ENCODE assay signal across 12 cellular contexts in the genomic region with DNA sequence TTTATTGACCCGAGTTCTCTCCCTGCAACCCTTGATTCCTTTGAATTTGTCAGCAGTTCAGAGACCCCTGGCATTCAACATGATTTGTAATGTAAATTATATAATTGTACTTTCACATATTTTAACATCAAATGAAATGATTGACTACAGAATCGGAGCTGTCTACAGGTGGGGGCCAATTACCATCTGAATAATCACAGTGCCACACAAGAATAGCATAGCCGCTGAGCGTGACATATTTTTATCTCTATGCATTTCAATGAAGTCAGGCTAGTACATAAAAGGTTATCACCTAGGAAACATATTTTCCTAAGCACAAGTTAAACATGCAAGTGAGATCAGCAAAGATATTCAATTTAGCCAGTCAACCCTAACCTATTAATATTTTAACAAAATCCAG.
"Had no signal": no experiment of that assay in that cellular context is flagged by ENCODE, and none has a peak within 500 bp of the region (broad histone marks: within the 10 kb centered on the region; RNA-seq: fewer than 3 reads in every experiment).

No MANE protein-coding gene starts in this region.

- H3K4me1 ChIP-seq: pancreas had no signal

- H3K9me3 ChIP-seq: pancreas had no signal

- H3K27ac ChIP-seq: coronary artery, pancreas had no signal

- ATAC-seq: natural killer cell, pancreas had no signal

- H3K27me3 ChIP-seq: pancreas had no signal

- H3K4me3 ChIP-seq: coronary artery, pancreas, smooth muscle cell had no signal

- DNase-seq: central memory CD4-positive, alpha-beta T cell; effector CD4-positive, alpha-beta T cell; foreskin melanocyte; immature natural killer cell; natural killer cell; occipital lobe; pancreas; stimulated activated CD4-positive, alpha-beta T cell treated with anti-CD3 and anti-CD28 coated beads, Interleukin-2, amount 100 ng/mL, for 48 hours; stimulated activated naive CD4-positive, alpha-beta T cell treated with Interleukin-2 at 50 U/mL for 16 hours; trophoblast cell had no signal

- H3K36me3 ChIP-seq: pancreas had no signal
